In the genomic region with DNA sequence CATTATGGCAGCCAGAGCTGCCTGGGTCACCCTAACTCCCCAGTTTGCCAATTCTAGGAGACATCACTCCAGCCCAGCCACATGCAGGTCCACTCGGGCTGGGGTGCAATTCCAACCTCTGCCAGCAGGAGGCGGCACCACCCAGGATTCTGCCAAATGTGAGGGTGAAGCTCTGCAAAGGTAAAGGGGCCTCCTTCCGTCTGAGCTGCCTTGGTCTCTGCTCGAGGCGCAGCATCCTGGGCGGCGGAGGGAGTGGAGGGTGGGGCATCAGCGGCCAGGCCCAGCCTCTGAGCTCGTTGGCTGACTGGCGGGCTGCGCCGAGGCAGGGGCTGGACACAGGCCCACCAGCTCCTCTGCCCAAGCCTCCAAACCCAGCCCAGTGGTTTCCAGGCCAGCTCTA, we compare ENCODE assay signal across 8 cellular contexts.
DNase-seq lines count a peak whose midpoint lies in the region; ATAC-seq and TF ChIP-seq lines count a peak whose summit lies in the region.

No MANE protein-coding gene starts in this region.

- no peak overlapping the region for H3K9ac ChIP-seq in MM.1S (ENCODE audit: low read length)

- H3F3A ChIP-seq in MM.1S (ENCODE audit: insufficient read depth, low read length): no peaks in the 10 kb centered on the region

- H3K36me3 Mint-ChIP-seq in brain (no peaks in the 10 kb centered on the region), neural crest cell (ENCODE audit: low read depth) (no peaks in the 10 kb centered on the region)

- no peak overlapping the region for H3K27ac Mint-ChIP-seq in brain
- no peak overlapping the region for H3K27ac Mint-ChIP-seq in neural crest cell (ENCODE audit: unreplicated experiment)

- H3K9me3 Mint-ChIP-seq in brain: no peaks in the 10 kb centered on the region
- no peaks in the 10 kb centered on the region for H3K9me3 Mint-ChIP-seq in neural crest cell

- H3K27me3 ChIP-seq in BJ (ENCODE audit: control insufficient read depth, insufficient read depth, low read length) (no peaks in the 10 kb centered on the region), MM.1S (replicated peaks; ENCODE audit: insufficient read depth, low read length) (peaks cover 89% of the 10 kb centered on the region)

- H3K9me3 ChIP-seq in MM.1S (replicated peaks; ENCODE audit: insufficient read depth, low read length): no peaks in the 10 kb centered on the region

- no peak overlapping the region for H2AFZ ChIP-seq in MM.1S (ENCODE audit: low read length)

- CTCF ChIA-PET in BJ (lab: Yijun Ruan, JAX): interaction anchor here (0.8 to 2.3 kb wide), 15 partner anchors 9 to 102 kb away, joined by 3 to 20 read pairs (median 6); no protein-coding TSS in a partner anchor

- H3K4me1 Mint-ChIP-seq in brain (no peaks in the 10 kb centered on the region), neural crest cell (no peaks in the 10 kb centered on the region)

- no peak overlapping the region for H3K4me2 ChIP-seq in MM.1S (ENCODE audit: low read depth, low read length)

- H3K4me3 Mint-ChIP-seq in brain (no peak overlapping the region), neural crest cell (no peak overlapping the region)

- H3K4me1 ChIP-seq in MM.1S (ENCODE audit: low read length): no peaks in the 10 kb centered on the region

- TF ChIP-seq CTCF in BJ (IDR thresholded peaks at IDR 0.05; ENCODE audit: insufficient read depth, low read depth, low read length) (peak; percentile 90), MM.1S (IDR thresholded peaks at IDR 0.05; ENCODE audit: low read length) (peak; percentile 62), brain (conservative IDR thresholded peaks at IDR 0.05) (peak; percentile 45 to 79), neural crest cell (conservative IDR thresholded peaks at IDR 0.05) (peak; percentile 70)

- H3K27ac ChIP-seq in MM.1S (ENCODE audit: low read length): no peak overlapping the region

- DNase-seq in BJ (ENCODE audit: low read depth) (no peak), MM.1S (no peak), neural crest cell (ENCODE audit: low read depth, low spot score) (no peak)

- H3K9me2 ChIP-seq in MM.1S (replicated peaks; ENCODE audit: insufficient read depth, low read length): no peaks in the 10 kb centered on the region

- H3K27me3 Mint-ChIP-seq in brain: no peaks in the 10 kb centered on the region
- no peaks in the 10 kb centered on the region for H3K27me3 Mint-ChIP-seq in neural crest cell (ENCODE audit: low read depth)

- H3K36me3 ChIP-seq in BJ (ENCODE audit: control insufficient read depth, insufficient read depth, low read length) (peaks cover 45% of the 10 kb centered on the region), MM.1S (replicated peaks; ENCODE audit: insufficient read depth, low read length) (no peaks in the 10 kb centered on the region)

- ATAC-seq in HG03342 (IDR thresholded peaks at IDR 0.05; ENCODE audit: unreplicated experiment) (no peak), GM21367 (IDR thresholded peaks at IDR 0.05; ENCODE audit: unreplicated experiment) (no peak), HG02678 (IDR thresholded peaks at IDR 0.05; ENCODE audit: unreplicated experiment) (no peak), GM19395 (IDR thresholded peaks at IDR 0.05; ENCODE audit: unreplicated experiment) (no peak)

- POLR2A ChIA-PET in BJ (lab: Charles Lee): no interaction called here

- no peak overlapping the region for H3K4me3 ChIP-seq in BJ (ENCODE audit: low read depth, low read length)
- H3K4me3 ChIP-seq in MM.1S (ENCODE audit: low read length): no peak overlapping the region

- no peaks in the 10 kb centered on the region for H3K79me2 ChIP-seq in MM.1S (ENCODE audit: low read length)

- H4K20me1 ChIP-seq in MM.1S (ENCODE audit: insufficient read depth, low read length): no peaks in the 10 kb centered on the region
